12 cellular contexts compared by ENCODE assay signal in the genomic region with DNA sequence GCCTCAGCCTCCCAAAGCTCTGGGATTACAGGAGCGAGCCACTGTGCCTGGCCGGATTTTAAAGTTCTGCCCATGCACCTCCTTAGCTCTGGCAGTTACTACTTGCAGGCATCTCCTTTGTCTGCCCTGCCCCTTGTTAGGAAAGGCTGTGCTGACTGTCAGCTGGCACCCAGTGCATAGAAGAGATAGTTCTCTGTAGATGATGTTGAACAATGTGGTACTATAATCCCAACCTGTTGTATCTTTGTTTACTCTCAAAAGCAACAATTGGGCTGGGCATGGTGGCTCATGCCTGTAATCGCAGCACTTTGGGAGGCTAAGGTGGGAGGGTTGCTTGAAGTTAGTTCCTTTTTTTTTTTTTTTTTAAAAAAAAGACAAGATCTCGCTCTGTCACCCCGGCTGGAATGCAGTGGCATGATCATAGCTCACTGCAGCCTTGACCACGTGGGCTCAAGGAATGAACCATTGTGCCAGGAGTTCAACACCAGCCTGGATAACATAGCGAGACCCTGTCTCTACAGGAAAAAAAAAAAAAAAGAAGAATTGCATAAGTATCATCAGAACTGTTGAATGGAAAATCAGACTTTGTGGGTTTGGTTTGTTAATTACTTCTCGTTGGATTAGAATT.
DNase-seq lines count a peak whose midpoint lies in the region; ATAC-seq and TF ChIP-seq lines count a peak whose summit lies in the region.
"Had no signal": no experiment of that assay in that cellular context is flagged by ENCODE, and none has a peak within 500 bp of the region (broad histone marks: within the 10 kb centered on the region; RNA-seq: fewer than 3 reads in every experiment).

No MANE protein-coding gene starts in this region.

- peaks cover 57% of the 10 kb centered on the region for H3K4me1 Mint-ChIP-seq in activated naive CD4-positive, alpha-beta T cell treated with anti-CD3 and anti-CD28 coated beads, Interleukin-2, amount 10 ng/mL, durations not matched to agents 7 days and 5 days

- no peak overlapping the region for H3K4me3 Mint-ChIP-seq in activated naive CD4-positive, alpha-beta T cell treated with anti-CD3 and anti-CD28 coated beads, Interleukin-2, amount 10 ng/mL, durations not matched to agents 7 days and 5 days
- H3K4me3 Mint-ChIP-seq: activated naive CD8-positive, alpha-beta T cell treated with anti-CD3 and anti-CD28 coated beads for 36 hours had no signal

- H3K9me3 Mint-ChIP-seq in activated naive CD4-positive, alpha-beta T cell treated with anti-CD3 and anti-CD28 coated beads, Interleukin-2, amount 10 ng/mL, durations not matched to agents 7 days and 5 days: no peaks in the 10 kb centered on the region
- H3K9me3 Mint-ChIP-seq: activated naive CD8-positive, alpha-beta T cell treated with anti-CD3 and anti-CD28 coated beads for 36 hours had no signal

- H3K27ac Mint-ChIP-seq in activated naive CD4-positive, alpha-beta T cell treated with anti-CD3 and anti-CD28 coated beads, Interleukin-2, amount 10 ng/mL, durations not matched to agents 7 days and 5 days: no peak overlapping the region
- H3K27ac Mint-ChIP-seq: activated naive CD8-positive, alpha-beta T cell treated with anti-CD3 and anti-CD28 coated beads for 36 hours had no signal

- H3K36me3 Mint-ChIP-seq in activated naive CD4-positive, alpha-beta T cell treated with anti-CD3 and anti-CD28 coated beads, Interleukin-2, amount 10 ng/mL, durations not matched to agents 7 days and 5 days: peaks cover 4% of the 10 kb centered on the region

- no peak for ATAC-seq in HG02981 (IDR thresholded peaks at IDR 0.05; ENCODE audit: unreplicated experiment)
- no peak for ATAC-seq in GM21619 (IDR thresholded peaks at IDR 0.05; ENCODE audit: unreplicated experiment)

- H3K4me1 ChIP-seq in HEK293 (ENCODE audit: control insufficient read depth, insufficient read depth, low read length): peaks cover 16% of the 10 kb centered on the region

- TF ChIP-seq CTCF in 22Rv1 (IDR thresholded peaks at IDR 0.05) (no peak), HEK293 (tag by site-specific recombination; IDR thresholded peaks at IDR 0.05) (no peak), RWPE1 (conservative IDR thresholded peaks at IDR 0.05; ENCODE audit: low read depth) (no peak)

- no peaks in the 10 kb centered on the region for H3K27me3 Mint-ChIP-seq in activated naive CD4-positive, alpha-beta T cell treated with anti-CD3 and anti-CD28 coated beads, Interleukin-2, amount 10 ng/mL, durations not matched to agents 7 days and 5 days
- H3K27me3 Mint-ChIP-seq: activated naive CD8-positive, alpha-beta T cell treated with anti-CD3 and anti-CD28 coated beads for 36 hours had no signal

- CTCF ChIA-PET in HEK293 (lab: Yijun Ruan, JAX) (interaction anchor here (1.2 to 1.3 kb wide), 2 partner anchors 23 to 76 kb away, joined by 6 read pairs; no protein-coding TSS in a partner anchor), RWPE1 (lab: Yijun Ruan, JAX) (no interaction called here)
- CTCF ChIA-PET in activated naive CD4-positive, alpha-beta T cell treated with anti-CD3 and anti-CD28 coated beads, Interleukin-2, amount 10 ng/mL, durations not matched to agents 7 days and 5 days (lab: Charles Lee): interaction anchor here (0.7 kb wide), 1 partner anchor 128 kb away, joined by 4 read pairs; no protein-coding TSS in a partner anchor

- H3K4me3 ChIP-seq in HEK293 (ENCODE audit: low read depth, low read length): no peak overlapping the region
- H3K4me3 ChIP-seq: thoracic aorta had no signal

- DNase-seq in RWPE1 (ENCODE audit: low spot score) (no peak), islet precursor cell (peak; percentile 69)
- DNase-seq in stimulated activated naive CD4-positive, alpha-beta T cell (lab: John Stamatoyannopoulos, UW): no peak
- no peak for DNase-seq in activated naive CD4-positive, alpha-beta T cell treated with anti-CD3 and anti-CD28 coated beads, Interleukin-2, amount 10 ng/mL, durations not matched to agents 7 days and 5 days
- DNase-seq: activated naive CD8-positive, alpha-beta T cell treated with anti-CD3 and anti-CD28 coated beads for 36 hours; NCI-H1417 treated with DMSO at 0.1 percent for 48 hours; NK-92 treated with Interleukin-12 subunit alpha and Interleukin-12 subunit beta, amount 100 ng/mL, for 24 hours had no signal

- peak overlapping the region; percentile 84 for H3K27ac ChIP-seq in 22Rv1
- no peak overlapping the region for H3K27ac ChIP-seq in HEK293 (ENCODE audit: extremely low read depth, low read depth, low read length)
- peak overlapping the region; percentile 59 for H3K27ac ChIP-seq in RWPE1
- H3K27ac ChIP-seq: thoracic aorta had no signal

- no peaks in the 10 kb centered on the region for H3K9me3 ChIP-seq in HEK293 (ENCODE audit: control insufficient read depth, insufficient read depth, low read depth, low read length)
- H3K9me3 ChIP-seq: thoracic aorta had no signal

- no peaks in the 10 kb centered on the region for H3K36me3 ChIP-seq in HEK293 (ENCODE audit: control insufficient read depth in 2 of 2, insufficient read depth in 1 of 2, low read length in 2 of 2)
- H3K36me3 ChIP-seq: thoracic aorta had no signal

- POLR2A ChIA-PET in HEK293 (lab: Yijun Ruan, JAX) (interaction anchor here (0.7 to 1.0 kb wide), 3 partner anchors 14 to 280 kb away, joined by 4 to 6 read pairs (median 5); no protein-coding TSS in a partner anchor), RWPE1 (lab: Yijun Ruan, JAX; ENCODE audit: low non-redundant PET) (no interaction called here)

TF ChIP-seq in HEK293, 187 proteins besides CTCF, POLR2A, EP300 and RAD21 (continues in another document):
- TF ChIP-seq SCRT1 (tag by site-specific recombination; IDR thresholded peaks at IDR 0.05; ENCODE audit: borderline replicate concordance): peak; percentile 88
- TF ChIP-seq OSR2 (tag by site-specific recombination; IDR thresholded peaks at IDR 0.05): no peak
- no peak for TF ChIP-seq ZNF416 (tag by site-specific recombination; IDR thresholded peaks at IDR 0.05)
- no peak for TF ChIP-seq ZNF266 (tag by site-specific recombination; IDR thresholded peaks at IDR 0.05; ENCODE audit: low read depth)
- TF ChIP-seq ZNF112 (tag by site-specific recombination; IDR thresholded peaks at IDR 0.05): no peak
- TF ChIP-seq ZNF37A (tag by site-specific recombination; IDR thresholded peaks at IDR 0.05): no peak
- TF ChIP-seq GLIS1 (tag by site-specific recombination; IDR thresholded peaks at IDR 0.05): no peak
- no peak for TF ChIP-seq ZNF433 (tag by site-specific recombination; IDR thresholded peaks at IDR 0.05; ENCODE audit: low read depth)
- no peak for TF ChIP-seq ZNF26 (tag by site-specific recombination; IDR thresholded peaks at IDR 0.05)
- TF ChIP-seq, protein P1, sequence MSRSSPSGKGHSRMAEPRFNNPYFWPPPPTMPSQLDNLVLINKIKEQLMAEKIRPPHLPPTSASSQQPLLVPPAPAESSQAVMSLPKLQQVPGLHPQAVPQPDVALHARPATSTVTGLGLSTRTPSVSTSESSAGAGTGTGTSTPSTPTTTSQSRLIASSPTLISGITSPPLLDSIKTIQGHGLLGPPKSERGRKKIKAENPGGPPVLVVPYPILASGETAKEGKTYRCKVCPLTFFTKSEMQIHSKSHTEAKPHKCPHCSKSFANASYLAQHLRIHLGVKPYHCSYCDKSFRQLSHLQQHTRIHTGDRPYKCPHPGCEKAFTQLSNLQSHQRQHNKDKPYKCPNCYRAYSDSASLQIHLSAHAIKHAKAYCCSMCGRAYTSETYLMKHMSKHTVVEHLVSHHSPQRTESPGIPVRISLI (tag by site-specific recombination; IDR thresholded peaks at IDR 0.05): peak; percentile 58; the same call in 1 of the 2 replicates
- TF ChIP-seq, protein P2, sequence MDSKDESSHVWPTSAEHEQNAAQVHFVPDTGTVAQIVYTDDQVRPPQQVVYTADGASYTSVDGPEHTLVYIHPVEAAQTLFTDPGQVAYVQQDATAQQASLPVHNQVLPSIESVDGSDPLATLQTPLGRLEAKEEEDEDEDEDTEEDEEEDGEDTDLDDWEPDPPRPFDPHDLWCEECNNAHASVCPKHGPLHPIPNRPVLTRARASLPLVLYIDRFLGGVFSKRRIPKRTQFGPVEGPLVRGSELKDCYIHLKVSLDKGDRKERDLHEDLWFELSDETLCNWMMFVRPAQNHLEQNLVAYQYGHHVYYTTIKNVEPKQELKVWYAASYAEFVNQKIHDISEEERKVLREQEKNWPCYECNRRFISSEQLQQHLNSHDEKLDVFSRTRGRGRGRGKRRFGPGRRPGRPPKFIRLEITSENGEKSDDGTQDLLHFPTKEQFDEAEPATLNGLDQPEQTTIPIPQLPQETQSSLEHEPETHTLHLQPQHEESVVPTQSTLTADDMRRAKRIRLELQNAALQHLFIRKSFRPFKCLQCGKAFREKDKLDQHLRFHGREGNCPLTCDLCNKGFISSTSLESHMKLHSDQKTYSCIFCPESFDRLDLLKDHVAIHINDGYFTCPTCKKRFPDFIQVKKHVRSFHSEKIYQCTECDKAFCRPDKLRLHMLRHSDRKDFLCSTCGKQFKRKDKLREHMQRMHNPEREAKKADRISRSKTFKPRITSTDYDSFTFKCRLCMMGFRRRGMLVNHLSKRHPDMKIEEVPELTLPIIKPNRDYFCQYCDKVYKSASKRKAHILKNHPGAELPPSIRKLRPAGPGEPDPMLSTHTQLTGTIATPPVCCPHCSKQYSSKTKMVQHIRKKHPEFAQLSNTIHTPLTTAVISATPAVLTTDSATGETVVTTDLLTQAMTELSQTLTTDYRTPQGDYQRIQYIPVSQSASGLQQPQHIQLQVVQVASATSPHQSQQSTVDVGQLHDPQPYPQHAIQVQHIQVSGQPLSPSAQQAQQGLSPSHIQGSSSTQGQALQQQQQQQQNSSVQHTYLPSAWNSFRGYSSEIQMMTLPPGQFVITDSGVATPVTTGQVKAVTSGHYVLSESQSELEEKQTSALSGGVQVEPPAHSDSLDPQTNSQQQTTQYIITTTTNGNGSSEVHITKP (tag by site-specific recombination; IDR thresholded peaks at IDR 0.05): peak; percentile 52; the same call in 1 of the 2 replicates
- TF ChIP-seq GFI1B (tag by site-specific recombination; IDR thresholded peaks at IDR 0.05): no peak
